10 cellular contexts compared by ENCODE assay signal in genomic region chr9:131708613-131709002, GRCh38. TPM values are rescaled to one million over a fixed set of nuclear protein-coding genes. Genes with fewer than 3 reads are reported as not detected.
DNase-seq lines count a peak whose midpoint lies in the region; ATAC-seq and TF ChIP-seq lines count a peak whose summit lies in the region.
"Had no signal": no experiment of that assay in that cellular context is flagged by ENCODE, and none has a peak within 500 bp of the region (broad histone marks: within the 10 kb centered on the region; RNA-seq: fewer than 3 reads in every experiment).

No MANE protein-coding gene starts in this region.

- H2AFZ ChIP-seq in ACC112 (ENCODE audit: low read length, unreplicated experiment): no peak overlapping the region
- H2AFZ ChIP-seq in IMR-90 (replicated peaks; ENCODE audit: low read length, poor library complexity): no peak overlapping the region
- H2AFZ ChIP-seq in Karpas-422 (ENCODE audit: low read length): no peak overlapping the region

- in situ Hi-C loops in IMR-90 (cut with MboI; ENCODE audit: low sequenced_read_pairs): no loop called here

- H3K27ac ChIP-seq in ACC112 (ENCODE audit: low read depth, low read length) (peak overlapping the region; percentile 90), IMR-90 (ENCODE audit: insufficient read depth, low read length) (no peak overlapping the region), caudate nucleus (ENCODE audit: low read depth, low read length) (peak overlapping the region; percentile 88), Karpas-422 (ENCODE audit: low read length) (no peak overlapping the region)
- no peak overlapping the region for H3K27ac ChIP-seq in naive thymus-derived CD4-positive, alpha-beta T cell (ENCODE audit: low read depth, low read length)

- WGBS in IMR-90 (ENCODE audit: extremely low coverage in 2 of 2, insufficient read length in 1 of 2), 2 experiments: 95% methylated on average over 4 of the region's 7 CpGs; no CpG with 5 or more reads in 1 of the 2 experiments

- H3K79me2 ChIP-seq in ACC112 (ENCODE audit: control insufficient read depth, insufficient read depth, low read length, unreplicated experiment) (peaks cover 70% of the 10 kb centered on the region), Karpas-422 (ENCODE audit: low read length) (no peaks in the 10 kb centered on the region)

- no peak overlapping the region for H2BK15ac ChIP-seq in IMR-90 (ENCODE audit: low read depth, low read length)

- H3K23ac ChIP-seq in IMR-90 (ENCODE audit: low read depth, low read length): no peak overlapping the region; the same call in 1 of the 2 replicates

- peaks cover 41% of the 10 kb centered on the region for H3K4me1 ChIP-seq in ACC112 (ENCODE audit: control insufficient read depth, insufficient read depth, low read length, unreplicated experiment)
- H3K4me1 ChIP-seq in IMR-90 (ENCODE audit: control insufficient read depth, insufficient read depth, low read length): peaks cover 16% of the 10 kb centered on the region
- peaks cover 19 to 43% of the 10 kb centered on the region in 2 donors for H3K4me1 ChIP-seq in naive thymus-derived CD4-positive, alpha-beta T cell (ENCODE audit: control insufficient read depth in 2 of 2, insufficient read depth in 2 of 2, low read length in 2 of 2)
- peaks cover 37% of the 10 kb centered on the region for H3K4me1 ChIP-seq in Karpas-422 (ENCODE audit: low read length)

- no peak overlapping the region for H2BK5ac ChIP-seq in IMR-90 (ENCODE audit: low read depth, low read length, poor library complexity, severe bottlenecking)

- no peak for ATAC-seq in IMR-90 (ENCODE audit: low read depth)
- no peak for ATAC-seq in natural killer cell
- no peak for ATAC-seq in HG03097 (IDR thresholded peaks at IDR 0.05; ENCODE audit: low FRiP score, unreplicated experiment)
- no peak for ATAC-seq in naive thymus-derived CD4-positive, alpha-beta T cell

- H3K36me3 ChIP-seq in ACC112 (ENCODE audit: insufficient read depth, low read length) (no peaks in the 10 kb centered on the region), IMR-90 (ENCODE audit: control insufficient read depth, insufficient read depth, low read length) (no peaks in the 10 kb centered on the region), Karpas-422 (ENCODE audit: insufficient read depth, low read length) (no peaks in the 10 kb centered on the region)
- H3K36me3 ChIP-seq in naive thymus-derived CD4-positive, alpha-beta T cell (ENCODE audit: control insufficient read depth in 2 of 3, insufficient read depth in 3 of 3, low read length in 3 of 3): no peaks in the 10 kb centered on the region

- H3K36me3 Mint-ChIP-seq in natural killer cell: no peaks in the 10 kb centered on the region
- H3K36me3 Mint-ChIP-seq in naive thymus-derived CD4-positive, alpha-beta T cell: peaks cover 0 to 13% (median 5%) of the 10 kb centered on the region in 5 donors

- no peak overlapping the region for H2BK120ac ChIP-seq in IMR-90 (ENCODE audit: low read depth, low read length)

- H4K20me1 ChIP-seq in IMR-90 (ENCODE audit: insufficient read depth, low read length) (peaks cover 33% of the 10 kb centered on the region), Karpas-422 (ENCODE audit: insufficient read depth, low read depth, low read length) (peaks cover 47% of the 10 kb centered on the region; the same call in 1 of the 2 replicates)

- no peak overlapping the region for H2AK9ac ChIP-seq in IMR-90 (replicated peaks; ENCODE audit: low read depth, low read length, poor library complexity)

- peak overlapping the region; percentile 31 for H3K4me3 Mint-ChIP-seq in natural killer cell
- peak overlapping the region in 1 of 10 donors; percentile 15 for H3K4me3 Mint-ChIP-seq in naive thymus-derived CD4-positive, alpha-beta T cell

- CTCF ChIA-PET in IMR-90 (lab: Yijun Ruan, JAX): no interaction called here
- CTCF ChIA-PET in naive thymus-derived CD4-positive, alpha-beta T cell (lab: Charles Lee): interaction anchor here (0.8 to 1.0 kb wide), 3 partner anchors 10 to 34 kb away, joined by 3 to 5 read pairs (median 3); no protein-coding TSS in a partner anchor

- TF ChIP-seq CTCF in IMR-90 (conservative IDR thresholded peaks at IDR 0.05; ENCODE audit: low read depth, low read length) (no peak), natural killer cell (IDR thresholded peaks at IDR 0.05) (no peak)

- peaks cover 48 to 96% of the 10 kb centered on the region in 2 experiments for H3K79me1 ChIP-seq in IMR-90 (ENCODE audit: low read depth in 1 of 2, low read length in 2 of 2)

- no peaks in the 10 kb centered on the region for H3K9me3 Mint-ChIP-seq in natural killer cell
- H3K9me3 Mint-ChIP-seq in naive thymus-derived CD4-positive, alpha-beta T cell: no peaks in the 10 kb centered on the region

- H3K4me1 Mint-ChIP-seq in natural killer cell: peaks cover 84 to 85% of the 10 kb centered on the region in 2 donors
- peaks cover 51 to 86% (median 82%) of the 10 kb centered on the region in 7 donors for H3K4me1 Mint-ChIP-seq in naive thymus-derived CD4-positive, alpha-beta T cell

- no peak overlapping the region for H3K14ac ChIP-seq in IMR-90 (replicated peaks; ENCODE audit: low read depth, low read length)

- dilution Hi-C loops in IMR-90 (cut with HindIII; ENCODE audit: low sequenced_read_pairs, unreplicated experiment): no loop called here

- no peak for TF ChIP-seq POLR2A in IMR-90 (IDR thresholded peaks at IDR 0.05; ENCODE audit: low read depth, low read length)

- no peak overlapping the region for H4K5ac ChIP-seq in IMR-90 (ENCODE audit: low read depth, low read length)

- H3K9me2 ChIP-seq in Karpas-422 (replicated peaks; ENCODE audit: insufficient read depth, low read length): no peaks in the 10 kb centered on the region

- H3K56ac ChIP-seq in IMR-90 (ENCODE audit: extremely low read depth, insufficient read depth, low read length): no peak overlapping the region

- H3K9me1 ChIP-seq in IMR-90 (ENCODE audit: insufficient read depth, low read length): peaks cover 30% of the 10 kb centered on the region

- intact Hi-C loops in IMR-90 (cut with micrococcal nuclease) (no loop called here), natural killer cell (cut with micrococcal nuclease) (no loop called here)
- intact Hi-C loops in naive thymus-derived CD4-positive, alpha-beta T cell (cut with micrococcal nuclease): loop anchor here (2.0 to 5.0 kb wide), 2 partner anchors 20 to 41 kb away; no protein-coding TSS in a partner anchor

- H3K4me2 ChIP-seq in IMR-90 (ENCODE audit: low read depth, low read length): no peak overlapping the region
- no peak overlapping the region for H3K4me2 ChIP-seq in Karpas-422 (ENCODE audit: low read depth, low read length, poor library complexity, severe bottlenecking)

- peak overlapping the region in 1 of 2 experiments; percentile 15; a peak in 1 of 4 replicates for H4K8ac ChIP-seq in IMR-90 (ENCODE audit: low read depth in 2 of 2, low read length in 2 of 2)

- no peak for TF ChIP-seq RAD21 in IMR-90 (IDR thresholded peaks at IDR 0.05; ENCODE audit: low read length)

- BruUV-seq in IMR-90 (replicated peaks; lab: Mats Ljungman, UMichigan): no TSS peak

- H3K4me3 ChIP-seq in ACC112 (ENCODE audit: low read depth, low read length) (peak overlapping the region; percentile 47), IMR-90 (ENCODE audit: insufficient read depth, low read depth, low read length) (no peak overlapping the region), Karpas-422 (ENCODE audit: low read length) (no peak overlapping the region)
- no peak overlapping the region for H3K4me3 ChIP-seq in naive thymus-derived CD4-positive, alpha-beta T cell (ENCODE audit: low read length)

- DNase-seq in IMR-90 (no peak), caudate nucleus (lab: John Stamatoyannopoulos, UW) (no peak), natural killer cell (no peak), Karpas-422 (no peak)
- no peak for DNase-seq in stimulated activated CD4-positive, alpha-beta T cell treated with anti-CD3 and anti-CD28 coated beads, Interleukin-12 subunit alpha, Interleukin-12 subunit beta, amount 100 ng/mL, for 4 hours
- no peak for DNase-seq in naive thymus-derived CD4-positive, alpha-beta T cell
- DNase-seq: NCI-H510A, retina had no signal

- no peak overlapping the region for H3K4ac ChIP-seq in IMR-90 (ENCODE audit: low read depth, low read length)

- H3K18ac ChIP-seq in IMR-90 (ENCODE audit: low read depth, low read length): no peak overlapping the region

- H2AK5ac ChIP-seq in IMR-90 (ENCODE audit: low read depth, low read length): no peak overlapping the region

- no peaks in the 10 kb centered on the region for H3K27me3 Mint-ChIP-seq in natural killer cell (ENCODE audit: low read depth in 2 of 2)
- H3K27me3 Mint-ChIP-seq in naive thymus-derived CD4-positive, alpha-beta T cell: no peaks in the 10 kb centered on the region

- H3K9ac ChIP-seq in IMR-90 (ENCODE audit: low read depth, low read length) (no peak overlapping the region), Karpas-422 (ENCODE audit: low read length) (no peak overlapping the region)

- no peak overlapping the region for H2BK20ac ChIP-seq in IMR-90 (ENCODE audit: low read depth, low read length)

- peak overlapping the region; percentile 82 to 92 for H3K27ac Mint-ChIP-seq in natural killer cell
- peak overlapping the region in 4 of 9 donors; percentile 2 to 63 (median 37) for H3K27ac Mint-ChIP-seq in naive thymus-derived CD4-positive, alpha-beta T cell

- H3K9me3 ChIP-seq in IMR-90 (ENCODE audit: control insufficient read depth, insufficient read depth, low read length): no peaks in the 10 kb centered on the region
- no peaks in the 10 kb centered on the region for H3K9me3 ChIP-seq in naive thymus-derived CD4-positive, alpha-beta T cell (ENCODE audit: control insufficient read depth in 2 of 3, low read length in 3 of 3)
- H3K9me3 ChIP-seq in Karpas-422 (ENCODE audit: low read length): no peaks in the 10 kb centered on the region

- H3K27me3 ChIP-seq in ACC112 (ENCODE audit: insufficient read depth, low read length) (no peaks in the 10 kb centered on the region), IMR-90 (ENCODE audit: control insufficient read depth, insufficient read depth, low read length) (no peaks in the 10 kb centered on the region), Karpas-422 (ENCODE audit: low read length) (no peaks in the 10 kb centered on the region)
- H3K27me3 ChIP-seq in naive thymus-derived CD4-positive, alpha-beta T cell (ENCODE audit: control insufficient read depth in 2 of 2, insufficient read depth in 2 of 2, low read length in 2 of 2): no peaks in the 10 kb centered on the region

- POLR2A ChIA-PET in IMR-90 (lab: Charles Lee; ENCODE audit: unreplicated experiment): no interaction called here
- POLR2A ChIA-PET in naive thymus-derived CD4-positive, alpha-beta T cell (lab: Charles Lee): interaction anchor here (0.8 to 1.1 kb wide), 2 partner anchors 15 to 33 kb away, joined by 3 to 4 read pairs; no protein-coding TSS in a partner anchor

- no peak overlapping the region; the same call in 1 of the 2 replicates for H4K91ac ChIP-seq in IMR-90 (ENCODE audit: insufficient read depth, low read depth, low read length)

RNA-seq across cellular contexts. Expression of gene RAPGEF1, which starts 31.3 kb away (rescaled TPM):
- 13.1 and 13.3 TPM in 2 replicates for total RNA-seq in IMR-90 (2012; rRNA removed)
- 22.3 and 23.0 TPM in 2 replicates for polyA plus RNA-seq in IMR-90 (2012; rRNA removed)
- 14.6 and 21.5 TPM in 2 replicates for polyA plus RNA-seq in IMR-90 (2012; cell fraction: cytosol; rRNA removed)
- 30.5 and 31.7 TPM in 2 replicates for polyA plus RNA-seq in IMR-90 (2012; cell fraction: nucleus; rRNA removed; ENCODE audit: low replicate concordance)
- 100 to 1,000 TPM; 210 to 224 (median 222) TPM for total RNA-seq in natural killer cell
- total RNA-seq in naive thymus-derived CD4-positive, alpha-beta T cell: 100 to 1,000 TPM in 2 of 5 experiments, 10 to 100 TPM in 3; 81.1 to 181 (median 85.8) TPM
- polyA plus RNA-seq in naive thymus-derived CD4-positive, alpha-beta T cell: 1 to 10 TPM; 1.2 to 4.7 TPM
- 6.1 and 9.6 TPM in 2 replicates for total RNA-seq in Karpas-422 (2014; rRNA removed; shearing (Covaris generic); ENCODE audit: low replicate concordance)

Comparison
In these comparisons a context has a peak if more than half of its experiments do, and no peak if none do; other contexts are left out.
1. H3K27ac ChIP-seq: peak in ACC112 (single experiment) and caudate nucleus (single experiment); none in IMR-90 (single experiment), naive thymus-derived CD4-positive, alpha-beta T cell (single experiment) and Karpas-422 (single experiment).
2. intact Hi-C loops: an anchor here in naive thymus-derived CD4-positive, alpha-beta T cell (2.0 to 5.0 kb wide); none called in IMR-90 and natural killer cell.